1 cellular context compared by ENCODE assay signal in genomic region chr2:145416640-145417039, GRCh38.
TF ChIP-seq lines count a peak whose summit lies in the region.

No MANE protein-coding gene starts in this region.

TF ChIP-seq in K562, 482 proteins besides CTCF, POLR2A, EP300 and RAD21 (continued from another document):
- TF ChIP-seq, protein P1, sequence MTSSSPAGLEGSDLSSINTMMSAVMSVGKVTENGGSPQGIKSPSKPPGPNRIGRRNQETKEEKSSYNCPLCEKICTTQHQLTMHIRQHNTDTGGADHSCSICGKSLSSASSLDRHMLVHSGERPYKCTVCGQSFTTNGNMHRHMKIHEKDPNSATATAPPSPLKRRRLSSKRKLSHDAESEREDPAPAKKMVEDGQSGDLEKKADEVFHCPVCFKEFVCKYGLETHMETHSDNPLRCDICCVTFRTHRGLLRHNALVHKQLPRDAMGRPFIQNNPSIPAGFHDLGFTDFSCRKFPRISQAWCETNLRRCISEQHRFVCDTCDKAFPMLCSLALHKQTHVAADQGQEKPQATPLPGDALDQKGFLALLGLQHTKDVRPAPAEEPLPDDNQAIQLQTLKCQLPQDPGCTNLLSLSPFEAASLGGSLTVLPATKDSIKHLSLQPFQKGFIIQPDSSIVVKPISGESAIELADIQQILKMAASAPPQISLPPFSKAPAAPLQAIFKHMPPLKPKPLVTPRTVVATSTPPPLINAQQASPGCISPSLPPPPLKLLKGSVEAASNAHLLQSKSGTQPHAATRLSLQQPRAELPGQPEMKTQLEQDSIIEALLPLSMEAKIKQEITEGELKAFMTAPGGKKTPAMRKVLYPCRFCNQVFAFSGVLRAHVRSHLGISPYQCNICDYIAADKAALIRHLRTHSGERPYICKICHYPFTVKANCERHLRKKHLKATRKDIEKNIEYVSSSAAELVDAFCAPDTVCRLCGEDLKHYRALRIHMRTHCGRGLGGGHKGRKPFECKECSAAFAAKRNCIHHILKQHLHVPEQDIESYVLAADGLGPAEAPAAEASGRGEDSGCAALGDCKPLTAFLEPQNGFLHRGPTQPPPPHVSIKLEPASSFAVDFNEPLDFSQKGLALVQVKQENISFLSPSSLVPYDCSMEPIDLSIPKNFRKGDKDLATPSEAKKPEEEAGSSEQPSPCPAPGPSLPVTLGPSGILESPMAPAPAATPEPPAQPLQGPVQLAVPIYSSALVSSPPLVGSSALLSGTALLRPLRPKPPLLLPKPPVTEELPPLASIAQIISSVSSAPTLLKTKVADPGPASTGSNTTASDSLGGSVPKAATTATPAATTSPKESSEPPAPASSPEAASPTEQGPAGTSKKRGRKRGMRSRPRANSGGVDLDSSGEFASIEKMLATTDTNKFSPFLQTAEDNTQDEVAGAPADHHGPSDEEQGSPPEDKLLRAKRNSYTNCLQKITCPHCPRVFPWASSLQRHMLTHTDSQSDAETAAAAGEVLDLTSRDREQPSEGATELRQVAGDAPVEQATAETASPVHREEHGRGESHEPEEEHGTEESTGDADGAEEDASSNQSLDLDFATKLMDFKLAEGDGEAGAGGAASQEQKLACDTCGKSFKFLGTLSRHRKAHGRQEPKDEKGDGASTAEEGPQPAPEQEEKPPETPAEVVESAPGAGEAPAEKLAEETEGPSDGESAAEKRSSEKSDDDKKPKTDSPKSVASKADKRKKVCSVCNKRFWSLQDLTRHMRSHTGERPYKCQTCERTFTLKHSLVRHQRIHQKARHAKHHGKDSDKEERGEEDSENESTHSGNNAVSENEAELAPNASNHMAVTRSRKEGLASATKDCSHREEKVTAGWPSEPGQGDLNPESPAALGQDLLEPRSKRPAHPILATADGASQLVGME (CRISPR knock-in tag; IDR thresholded peaks at IDR 0.05) = no peak
- TF ChIP-seq KAT2B (IDR thresholded peaks at IDR 0.05; ENCODE audit: low read depth, low read length) (no peak), MYC (IDR thresholded peaks at IDR 0.05; ENCODE audit: low read depth, low read length) (no peak), MYC (CRISPR knock-in tag; IDR thresholded peaks at IDR 0.05; ENCODE audit: borderline replicate concordance, low read depth) (no peak), ZNF282 (CRISPR knock-in tag; IDR thresholded peaks at IDR 0.05) (no peak)
